Comparison of ENCODE assay signal across 3 cellular contexts in genomic region chr20:48826064-48826463, GRCh38.
TF ChIP-seq lines count a peak whose summit lies in the region.

No MANE protein-coding gene starts in this region.

TF ChIP-seq in liver, 16 proteins besides CTCF, POLR2A, EP300 and RAD21:
- TF ChIP-seq JUND (IDR thresholded peaks at IDR 0.05) (no peak), REST (IDR thresholded peaks at IDR 0.05) (no peak), EGR1 (IDR thresholded peaks at IDR 0.05; ENCODE audit: low read depth in 2 of 2) (no peak), HNF4A (conservative IDR thresholded peaks at IDR 0.05) (no peak), NR2F2 (IDR thresholded peaks at IDR 0.05) (no peak)

TF ChIP-seq in HepG2, 621 proteins besides CTCF, POLR2A, EP300 and RAD21:
- TF ChIP-seq IKZF4 (CRISPR knock-in tag; IDR thresholded peaks at IDR 0.05; ENCODE audit: borderline replicate concordance, low read depth, not compliant biosample characterization) (no peak), NFIC (IDR thresholded peaks at IDR 0.05; ENCODE audit: low read length) (no peak), CENPX (CRISPR knock-in tag; IDR thresholded peaks at IDR 0.05) (no peak), ZNF460 (CRISPR knock-in tag; IDR thresholded peaks at IDR 0.05; ENCODE audit: borderline replicate concordance) (no peak), ZNF335 (CRISPR knock-in tag; IDR thresholded peaks at IDR 0.05) (no peak), ZBTB34 (CRISPR knock-in tag; IDR thresholded peaks at IDR 0.05) (no peak), ZSCAN22 (CRISPR knock-in tag; IDR thresholded peaks at IDR 0.05) (no peak), TEAD2 (CRISPR knock-in tag; IDR thresholded peaks at IDR 0.05) (no peak), RAD51 (IDR thresholded peaks at IDR 0.05; ENCODE audit: borderline replicate concordance) (no peak), ZNF510 (CRISPR knock-in tag; IDR thresholded peaks at IDR 0.05; ENCODE audit: low read depth) (no peak), SRF (IDR thresholded peaks at IDR 0.05; ENCODE audit: low read depth, low read length) (no peak), DR1 (CRISPR knock-in tag; IDR thresholded peaks at IDR 0.05) (no peak), JARID2 (CRISPR knock-in tag; IDR thresholded peaks at IDR 0.05; ENCODE audit: insufficient replicate concordance) (no peak), MBNL3 (CRISPR knock-in tag; conservative IDR thresholded peaks at IDR 0.05) (no peak), NONO (IDR thresholded peaks at IDR 0.05) (no peak), NONO (CRISPR knock-in tag; conservative IDR thresholded peaks at IDR 0.05) (no peak), MTA3 (CRISPR knock-in tag; IDR thresholded peaks at IDR 0.05) (no peak)
- TF ChIP-seq, protein P1, sequence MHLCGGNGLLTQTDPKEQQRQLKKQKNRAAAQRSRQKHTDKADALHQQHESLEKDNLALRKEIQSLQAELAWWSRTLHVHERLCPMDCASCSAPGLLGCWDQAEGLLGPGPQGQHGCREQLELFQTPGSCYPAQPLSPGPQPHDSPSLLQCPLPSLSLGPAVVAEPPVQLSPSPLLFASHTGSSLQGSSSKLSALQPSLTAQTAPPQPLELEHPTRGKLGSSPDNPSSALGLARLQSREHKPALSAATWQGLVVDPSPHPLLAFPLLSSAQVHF (CRISPR knock-in tag; IDR thresholded peaks at IDR 0.05), result no peak

TF ChIP-seq in K562, 482 proteins besides CTCF, POLR2A, EP300 and RAD21:
- TF ChIP-seq, protein P2, sequence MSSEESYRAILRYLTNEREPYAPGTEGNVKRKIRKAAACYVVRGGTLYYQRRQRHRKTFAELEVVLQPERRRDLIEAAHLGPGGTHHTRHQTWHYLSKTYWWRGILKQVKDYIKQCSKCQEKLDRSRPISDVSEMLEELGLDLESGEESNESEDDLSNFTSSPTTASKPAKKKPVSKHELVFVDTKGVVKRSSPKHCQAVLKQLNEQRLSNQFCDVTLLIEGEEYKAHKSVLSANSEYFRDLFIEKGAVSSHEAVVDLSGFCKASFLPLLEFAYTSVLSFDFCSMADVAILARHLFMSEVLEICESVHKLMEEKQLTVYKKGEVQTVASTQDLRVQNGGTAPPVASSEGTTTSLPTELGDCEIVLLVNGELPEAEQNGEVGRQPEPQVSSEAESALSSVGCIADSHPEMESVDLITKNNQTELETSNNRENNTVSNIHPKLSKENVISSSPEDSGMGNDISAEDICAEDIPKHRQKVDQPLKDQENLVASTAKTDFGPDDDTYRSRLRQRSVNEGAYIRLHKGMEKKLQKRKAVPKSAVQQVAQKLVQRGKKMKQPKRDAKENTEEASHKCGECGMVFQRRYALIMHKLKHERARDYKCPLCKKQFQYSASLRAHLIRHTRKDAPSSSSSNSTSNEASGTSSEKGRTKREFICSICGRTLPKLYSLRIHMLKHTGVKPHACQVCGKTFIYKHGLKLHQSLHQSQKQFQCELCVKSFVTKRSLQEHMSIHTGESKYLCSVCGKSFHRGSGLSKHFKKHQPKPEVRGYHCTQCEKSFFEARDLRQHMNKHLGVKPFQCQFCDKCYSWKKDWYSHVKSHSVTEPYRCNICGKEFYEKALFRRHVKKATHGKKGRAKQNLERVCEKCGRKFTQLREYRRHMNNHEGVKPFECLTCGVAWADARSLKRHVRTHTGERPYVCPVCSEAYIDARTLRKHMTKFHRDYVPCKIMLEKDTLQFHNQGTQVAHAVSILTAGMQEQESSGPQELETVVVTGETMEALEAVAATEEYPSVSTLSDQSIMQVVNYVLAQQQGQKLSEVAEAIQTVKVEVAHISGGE (CRISPR knock-in tag; IDR thresholded peaks at IDR 0.05), result peak in 1 of 3 experiments; percentile 40; a peak in 1 of 6 replicates
- TF ChIP-seq, protein P3, sequence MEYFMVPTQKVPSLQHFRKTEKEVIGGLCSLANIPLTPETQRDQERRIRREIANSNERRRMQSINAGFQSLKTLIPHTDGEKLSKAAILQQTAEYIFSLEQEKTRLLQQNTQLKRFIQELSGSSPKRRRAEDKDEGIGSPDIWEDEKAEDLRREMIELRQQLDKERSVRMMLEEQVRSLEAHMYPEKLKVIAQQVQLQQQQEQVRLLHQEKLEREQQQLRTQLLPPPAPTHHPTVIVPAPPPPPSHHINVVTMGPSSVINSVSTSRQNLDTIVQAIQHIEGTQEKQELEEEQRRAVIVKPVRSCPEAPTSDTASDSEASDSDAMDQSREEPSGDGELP (CRISPR knock-in tag; IDR thresholded peaks at IDR 0.05; ENCODE audit: borderline replicate concordance), result 0 out of 2 replicates have a peak, but pooled peaks have one; percentile 22
- no peak for TF ChIP-seq CHAMP1 (IDR thresholded peaks at IDR 0.05)
